In genomic region chr7:93854480-93854879, GRCh38 we compare ENCODE assay signal across 10 cellular contexts. TPM values are rescaled to one million over a fixed set of nuclear protein-coding genes. Genes with fewer than 3 reads are reported as not detected.
"Had no signal": no experiment of that assay in that cellular context is flagged by ENCODE, and none has a peak within 500 bp of the region (broad histone marks: within the 10 kb centered on the region; RNA-seq: fewer than 3 reads in every experiment).

No MANE protein-coding gene starts in this region.

- H2AFZ ChIP-seq: GM23338 had no signal

- H3K9ac ChIP-seq: KMS-11 had no signal

- H3K4me3 ChIP-seq: GM23338 had no signal

- FAIRE-seq: H1, H54, HTR-8/SVneo had no signal

- H3K27ac ChIP-seq: KMS-11 had no signal

- ATAC-seq: GM23338 had no signal

- H3K4me2 ChIP-seq: GM23338, KMS-11 had no signal

- DNase-seq: H9, HCEC 1CT, Karpas-422, KBM-7 had no signal

RNA-seq across cellular contexts. Expression of gene TFPI2, which starts 36.1 kb away (rescaled TPM):
- total RNA-seq: HT-29 had no signal

RNA-seq across cellular contexts. Expression of gene GNGT1, which starts 51.9 kb away (rescaled TPM):
- total RNA-seq: GM23338, HT-29 had no signal
- polyA plus RNA-seq: H1 had no signal
